In the genomic region with DNA sequence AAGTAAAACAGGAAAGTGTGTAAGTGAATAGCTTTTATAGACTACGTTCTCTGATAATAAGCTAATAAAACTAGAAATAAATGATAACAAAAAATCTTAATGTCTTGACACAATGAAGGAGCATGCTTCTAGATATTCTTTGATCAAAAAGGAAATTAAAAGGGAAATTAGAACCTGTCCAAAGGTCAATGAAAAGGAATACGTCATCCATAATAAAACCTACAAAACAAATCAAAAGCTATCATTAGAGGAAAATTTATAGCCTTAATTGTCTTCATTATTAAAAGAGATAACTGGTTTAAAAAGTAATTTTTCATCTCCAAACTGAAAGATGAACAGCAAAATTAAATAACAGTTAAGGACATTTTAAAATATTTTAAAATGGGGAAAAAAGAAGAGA, we compare ENCODE assay signal across 9 cellular contexts.
"Had no signal": no experiment of that assay in that cellular context is flagged by ENCODE, and none has a peak within 500 bp of the region (broad histone marks: within the 10 kb centered on the region; RNA-seq: fewer than 3 reads in every experiment).

No MANE protein-coding gene starts in this region.

- H3K27ac ChIP-seq: GM23248, HL-60 had no signal

- H3K4me3 ChIP-seq: GM23248, HAP-1, K562 had no signal

- H3K36me3 ChIP-seq: HAP-1 had no signal

- DNase-seq: GOT3, H7, HFFc6, IMR-90 had no signal

- FAIRE-seq: K562 had no signal

- H3K27ac Mint-ChIP-seq: HFFc6 had no signal

- H3K4me1 ChIP-seq: HAP-1 had no signal

- H3K9me3 ChIP-seq: HAP-1 had no signal

- H3K9me3 Mint-ChIP-seq: HFFc6 had no signal

- ATAC-seq: HCT116, K562 had no signal

- H3K4me3 Mint-ChIP-seq: HFFc6 had no signal
